In the genomic region with DNA sequence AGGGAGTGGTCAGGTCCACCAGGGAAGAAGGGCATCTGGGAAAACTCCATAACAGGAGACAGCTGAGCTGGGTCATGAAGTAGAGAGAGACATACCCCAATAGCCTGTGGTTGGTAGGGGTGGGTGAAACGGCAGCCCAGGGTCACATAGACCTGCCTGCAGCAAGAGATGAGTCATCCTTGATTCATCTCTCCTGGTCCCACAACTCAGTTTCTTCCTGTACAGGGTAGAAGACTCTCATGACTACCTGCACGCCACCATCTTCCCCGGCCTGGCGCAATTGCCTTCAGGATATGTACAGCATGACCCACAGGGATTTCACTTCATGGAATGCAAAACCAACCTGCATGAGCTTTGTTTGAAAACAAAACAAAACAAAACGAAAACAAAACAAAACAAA, we compare ENCODE assay signal across 21 cellular contexts. TPM values are rescaled to one million over a fixed set of nuclear protein-coding genes. Genes with fewer than 3 reads are reported as not detected.
DNase-seq lines count a peak whose midpoint lies in the region; ATAC-seq and TF ChIP-seq lines count a peak whose summit lies in the region.
"Had no signal": no experiment of that assay in that cellular context is flagged by ENCODE, and none has a peak within 500 bp of the region (broad histone marks: within the 10 kb centered on the region; RNA-seq: fewer than 3 reads in every experiment).

No MANE protein-coding gene starts in this region.

- H3K4me1 ChIP-seq in mammary epithelial cell (ENCODE audit: insufficient read depth, low read length) (peaks cover 17% of the 10 kb centered on the region), trophoblast cell (ENCODE audit: control insufficient read depth in 1 of 2, insufficient read depth in 2 of 2, low read length in 2 of 2) (peaks cover 0 to 6% of the 10 kb centered on the region in 2 experiments)
- H3K4me1 ChIP-seq: adrenal gland, prostate gland had no signal

- H3K79me1 ChIP-seq in trophoblast cell (ENCODE audit: low read length), result no peaks in the 10 kb centered on the region

- H3K9me3 ChIP-seq in mammary epithelial cell (replicated peaks; ENCODE audit: insufficient read depth, low read length), result no peaks in the 10 kb centered on the region
- H3K9me3 ChIP-seq in trophoblast cell (ENCODE audit: insufficient read depth, low read depth, low read length), result no peaks in the 10 kb centered on the region
- H3K9me3 ChIP-seq: adrenal gland, prostate gland had no signal

- H2BK120ac ChIP-seq in trophoblast cell (ENCODE audit: insufficient read depth, low read length, poor library complexity), result no peak overlapping the region

- H4K20me1 ChIP-seq in mammary epithelial cell (ENCODE audit: insufficient read depth, low read length), result no peaks in the 10 kb centered on the region

- H2BK5ac ChIP-seq in trophoblast cell (ENCODE audit: low read depth, low read length, poor library complexity), result no peak overlapping the region

- H3K9ac ChIP-seq in mammary epithelial cell (ENCODE audit: insufficient read depth, low read length) (no peak overlapping the region), trophoblast cell (ENCODE audit: low read length) (no peak overlapping the region)

- intact Hi-C loops in mammary epithelial cell (cut with micrococcal nuclease), result no loop called here

- H2AK5ac ChIP-seq in trophoblast cell (ENCODE audit: low read length), result no peak overlapping the region

- H4K12ac ChIP-seq in trophoblast cell (ENCODE audit: low read depth, low read length), result no peak overlapping the region

- no peak for TF ChIP-seq CTCF in mammary epithelial cell (conservative IDR thresholded peaks at IDR 0.05 in 1 of 2, IDR thresholded peaks at IDR 0.05 in 1 of 2; ENCODE audit: extremely low read depth in 1 of 2, insufficient read depth in 1 of 2, low read depth in 1 of 2, low read length in 2 of 2)

- no peaks in the 10 kb centered on the region for H3K36me3 ChIP-seq in mammary epithelial cell (ENCODE audit: insufficient read depth, low read length)
- no peaks in the 10 kb centered on the region for H3K36me3 ChIP-seq in trophoblast cell (ENCODE audit: control insufficient read depth in 1 of 2, insufficient read depth in 2 of 2, low read length in 2 of 2)
- H3K36me3 ChIP-seq: adrenal gland, prostate gland, WERI-Rb-1 had no signal

- BruUV-seq in mammary epithelial cell (replicated peaks; lab: Mats Ljungman, UMichigan), result no TSS peak

- no peak overlapping the region for H4K91ac ChIP-seq in trophoblast cell (ENCODE audit: low read depth, low read length)

- no peak overlapping the region for H3K4ac ChIP-seq in trophoblast cell (ENCODE audit: low read depth, low read length)

- peak; percentile 20 for DNase-seq in DMS53 (lab: John Stamatoyannopoulos, UW)
- no peak for DNase-seq in DMS53 treated with DMSO at 0.1 percent for 48 hours (lab: John Stamatoyannopoulos, UW; ENCODE audit: unreplicated experiment)
- DNase-seq in M059J (ENCODE audit: low read depth), result peak; percentile 97
- DNase-seq in mammary epithelial cell, result peak; percentile 76
- peak; percentile 94 to 97 for DNase-seq in trophoblast cell
- DNase-seq in DMS79 (lab: John Stamatoyannopoulos, UW), result no peak
- DNase-seq in stimulated activated CD4-positive, alpha-beta T cell treated with anti-CD3 and anti-CD28 coated beads, Interleukin-4, amount 100 ng/mL, for 1 hour, result no peak
- DNase-seq: adrenal gland; effector memory CD4-positive, alpha-beta T cell; kidney glomerular epithelial cell; NCI-H1694 treated with DMSO at 0.1 percent for 48 hours; NCI-H446 treated with DMSO at 0.1 percent for 48 hours; nephron progenitor cell; Right ventricle myocardium superior; stimulated activated CD8-positive, alpha-beta memory T cell treated with anti-CD3 and anti-CD28 coated beads, Interleukin-4, amount 100 ng/mL, for 48 hours; substantia nigra; WERI-Rb-1 had no signal

- no peak overlapping the region for H2BK12ac ChIP-seq in trophoblast cell (ENCODE audit: low read length)

- no peak overlapping the region for H2AFZ ChIP-seq in mammary epithelial cell (ENCODE audit: low read depth, low read length)
- no peak overlapping the region for H2AFZ ChIP-seq in trophoblast cell (ENCODE audit: insufficient read depth, low read length, poor library complexity)

- H4K8ac ChIP-seq in trophoblast cell (ENCODE audit: low read depth, low read length), result no peak overlapping the region

- no peak overlapping the region for H3K14ac ChIP-seq in trophoblast cell (ENCODE audit: low read length)

- in situ Hi-C loops in mammary epithelial cell (cut with MboI; ENCODE audit: low sequenced_read_pairs in 2 of 2), result no loop called here

- no peak for ATAC-seq in HG02571 (IDR thresholded peaks at IDR 0.05; ENCODE audit: unreplicated experiment)

- H3K79me2 ChIP-seq in mammary epithelial cell (ENCODE audit: insufficient read depth, low read length) (no peaks in the 10 kb centered on the region), trophoblast cell (ENCODE audit: control insufficient read depth, insufficient read depth, low read length, poor library complexity) (no peaks in the 10 kb centered on the region)

- WGBS in mammary epithelial cell (ENCODE audit: low coverage, missing lambda C conversion rate), result 16% methylated on average over 5 of the region's 5 CpGs
- WGBS in trophoblast cell (ENCODE audit: extremely low coverage, insufficient coverage, insufficient read length), result no CpG with 5 or more reads among the region's 5 CpGs

- no peaks in the 10 kb centered on the region for H3K27me3 ChIP-seq in mammary epithelial cell (ENCODE audit: insufficient read depth, low read length)
- H3K27me3 ChIP-seq in trophoblast cell (ENCODE audit: insufficient read depth, low read length), result peaks cover 2% of the 10 kb centered on the region
- H3K27me3 ChIP-seq: adrenal gland had no signal

- H3K27ac ChIP-seq in mammary epithelial cell (ENCODE audit: insufficient read depth, low read depth, low read length) (no peak overlapping the region), trophoblast cell (ENCODE audit: low read depth, low read length) (no peak overlapping the region)
- H3K27ac ChIP-seq: 22Rv1, adrenal gland, prostate gland, WERI-Rb-1 had no signal

- H3K23ac ChIP-seq in trophoblast cell (ENCODE audit: low read length), result no peak overlapping the region

- H3K18ac ChIP-seq in trophoblast cell (ENCODE audit: low read length), result no peak overlapping the region

- H3K4me3 ChIP-seq in mammary epithelial cell (replicated peaks in 1 of 3; ENCODE audit: insufficient read depth in 1 of 3, low read depth in 2 of 3, low read length in 3 of 3), result no peak overlapping the region
- H3K4me3 ChIP-seq in trophoblast cell (ENCODE audit: low read depth, low read length), result no peak overlapping the region
- H3K4me3 ChIP-seq: adrenal gland, prostate gland, smooth muscle cell had no signal

- H3K4me2 ChIP-seq in mammary epithelial cell (ENCODE audit: insufficient read depth, low read depth, low read length), result peak overlapping the region; percentile 18
- H3K4me2 ChIP-seq in trophoblast cell (ENCODE audit: low read length), result no peak overlapping the region
- H3K4me2 ChIP-seq: smooth muscle cell had no signal

- dilution Hi-C loops in mammary epithelial cell (cut with HindIII; ENCODE audit: low sequenced_read_pairs), result no loop called here

- CTCF ChIA-PET in mammary epithelial cell (lab: Charles Lee; ENCODE audit: low non-redundant PET), result no interaction called here

RNA-seq across cellular contexts. Expression of gene ADAM12, which starts 45.1 kb away (rescaled TPM):
- total RNA-seq in M059J (2014; rRNA removed; shearing (Covaris generic)), result 43.4 and 76.1 TPM in 2 replicates
- total RNA-seq in mammary epithelial cell, result 1 to 10 TPM in 1 of 2 donors, under 1 TPM in 1; 0.26 to 8.2 TPM
- polyA plus RNA-seq in mammary epithelial cell, result 0.59 TPM
- polyA minus RNA-seq in mammary epithelial cell, result 0.10 TPM
- 4.1 TPM in 2 replicates for polyA plus RNA-seq in trophoblast cell (2013)

Comparison
In these comparisons a context has a peak if more than half of its experiments do, and no peak if none do; other contexts are left out.
1. DNase-seq: peak in DMS53 (single experiment), M059J (single experiment), mammary epithelial cell (single experiment) and trophoblast cell (2 of 2); none in DMS53 treated with DMSO at 0.1 percent for 48 hours (single experiment), DMS79 (single experiment) and stimulated activated CD4-positive, alpha-beta T cell treated with anti-CD3 and anti-CD28 coated beads, Interleukin-4, amount 100 ng/mL, for 1 hour (single experiment).